30 cellular contexts compared by ENCODE assay signal in genomic region chr5:136115183-136115865, GRCh38.
"Had no signal": no experiment of that assay in that cellular context is flagged by ENCODE, and none has a peak within 500 bp of the region (broad histone marks: within the 10 kb centered on the region; RNA-seq: fewer than 3 reads in every experiment).

No MANE protein-coding gene starts in this region.

- H3K4me3 ChIP-seq: ascending aorta, gastrocnemius medialis, neural progenitor cell, psoas muscle, smooth muscle cell, testis, transverse colon had no signal

- H3K27me3 ChIP-seq: ascending aorta, gastrocnemius medialis, neural progenitor cell, testis, transverse colon had no signal

- ATAC-seq: activated CD8-positive, alpha-beta memory T cell treated with anti-CD3 and anti-CD28 coated beads, Interleukin-2, amount 10 ng/mL, durations not matched to agents 7 days and 5 days; gastrocnemius medialis; left cardiac atrium; naive thymus-derived CD4-positive, alpha-beta T cell; psoas muscle; SK-N-SH treated with all-trans-retinoic acid at 6 μM for 48 hours; stimulated activated naive B cell treated with anti-CD40 and anti-IgM and Interleukin-4, amounts not matched to agents 10 μg/mL and 1 μg/mL and 100 μg/mL, for 72 hours; T-helper 17 cell had no signal

- H3K4me1 ChIP-seq: ascending aorta, gastrocnemius medialis, neural progenitor cell, parathyroid adenoma, psoas muscle, testis, transverse colon had no signal

- H3K36me3 ChIP-seq: ascending aorta, brain microvascular endothelial cell, gastrocnemius medialis, neural progenitor cell, transverse colon, WERI-Rb-1 had no signal

- FAIRE-seq: endothelial cell of umbilical vein, islet of Langerhans had no signal

- H3K9me3 ChIP-seq: ascending aorta, gastrocnemius medialis, psoas muscle, testis, transverse colon had no signal

- H3K9ac ChIP-seq: neural progenitor cell, parathyroid adenoma had no signal

- H3K9me3 Mint-ChIP-seq: activated CD4-positive, alpha-beta memory T cell treated with anti-CD3 and anti-CD28 coated beads, Interleukin-2, amount 10 ng/mL, durations not matched to agents 7 days and 5 days; activated CD4-positive, alpha-beta T cell treated with anti-CD3 and anti-CD28 coated beads, Interleukin-2, amount 10 ng/mL, durations not matched to agents 7 days and 5 days; memory B cell; stimulated activated naive B cell treated with anti-CD40 and anti-IgM and Interleukin-4, amounts not matched to agents 10 μg/mL and 1 μg/mL and 100 μg/mL, for 72 hours had no signal

- H3K4me1 Mint-ChIP-seq: activated CD4-positive, alpha-beta memory T cell treated with anti-CD3 and anti-CD28 coated beads, Interleukin-2, amount 10 ng/mL, durations not matched to agents 7 days and 5 days; activated CD4-positive, alpha-beta T cell treated with anti-CD3 and anti-CD28 coated beads, Interleukin-2, amount 10 ng/mL, durations not matched to agents 7 days and 5 days; activated CD8-positive, alpha-beta memory T cell treated with anti-CD3 and anti-CD28 coated beads, Interleukin-2, amount 10 ng/mL, durations not matched to agents 7 days and 5 days; memory B cell; stimulated activated naive B cell treated with anti-CD40 and anti-IgM and Interleukin-4, amounts not matched to agents 10 μg/mL and 1 μg/mL and 100 μg/mL, for 72 hours had no signal

- DNase-seq: activated CD4-positive, alpha-beta memory T cell treated with anti-CD3 and anti-CD28 coated beads, Interleukin-2, amount 10 ng/mL, durations not matched to agents 7 days and 5 days; activated CD4-positive, alpha-beta T cell treated with anti-CD3 and anti-CD28 coated beads, Interleukin-2, amount 10 ng/mL, durations not matched to agents 7 days and 5 days; activated CD8-positive, alpha-beta memory T cell treated with anti-CD3 and anti-CD28 coated beads, Interleukin-2, amount 10 ng/mL, durations not matched to agents 7 days and 5 days; brain microvascular endothelial cell; central memory CD4-positive, alpha-beta T cell; gastrocnemius medialis; glutamatergic neuron; left cardiac atrium; midbrain; naive thymus-derived CD4-positive, alpha-beta T cell; occipital lobe; psoas muscle; stimulated activated CD4-positive, alpha-beta T cell treated with anti-CD3 and anti-CD28 coated beads, Interleukin-1b, Interleukin-23, amount 100 ng/mL, for 48 hours; stimulated activated CD4-positive, alpha-beta T cell treated with anti-CD3 and anti-CD28 coated beads, Interleukin-4, amount 100 ng/mL, for 4 hours; stimulated activated CD8-positive, alpha-beta memory T cell treated with anti-CD3 and anti-CD28 coated beads, Interleukin-4, amount 100 ng/mL, for 48 hours; stimulated activated naive B cell treated with anti-CD40 and anti-IgM and Interleukin-4, amounts not matched to agents 10 μg/mL and 1 μg/mL and 100 μg/mL, for 72 hours; T-helper 17 cell; T1000; testis; transverse colon; WERI-Rb-1 had no signal

- H3K4me3 Mint-ChIP-seq: activated CD4-positive, alpha-beta memory T cell treated with anti-CD3 and anti-CD28 coated beads, Interleukin-2, amount 10 ng/mL, durations not matched to agents 7 days and 5 days; activated CD4-positive, alpha-beta T cell treated with anti-CD3 and anti-CD28 coated beads, Interleukin-2, amount 10 ng/mL, durations not matched to agents 7 days and 5 days; activated CD8-positive, alpha-beta memory T cell treated with anti-CD3 and anti-CD28 coated beads, Interleukin-2, amount 10 ng/mL, durations not matched to agents 7 days and 5 days; activated naive CD8-positive, alpha-beta T cell; memory B cell; naive thymus-derived CD4-positive, alpha-beta T cell; neural progenitor cell; stimulated activated naive B cell treated with anti-CD40 and anti-IgM and Interleukin-4, amounts not matched to agents 10 μg/mL and 1 μg/mL and 100 μg/mL, for 72 hours; T-helper 17 cell had no signal

- H3K27ac ChIP-seq: ascending aorta, brain microvascular endothelial cell, gastrocnemius medialis, neural progenitor cell, parathyroid adenoma, psoas muscle, testis, transverse colon, WERI-Rb-1 had no signal

- H3K27ac Mint-ChIP-seq: activated CD4-positive, alpha-beta memory T cell treated with anti-CD3 and anti-CD28 coated beads, Interleukin-2, amount 10 ng/mL, durations not matched to agents 7 days and 5 days; activated CD4-positive, alpha-beta T cell treated with anti-CD3 and anti-CD28 coated beads, Interleukin-2, amount 10 ng/mL, durations not matched to agents 7 days and 5 days; activated CD8-positive, alpha-beta memory T cell treated with anti-CD3 and anti-CD28 coated beads, Interleukin-2, amount 10 ng/mL, durations not matched to agents 7 days and 5 days; activated naive CD8-positive, alpha-beta T cell; memory B cell; naive thymus-derived CD4-positive, alpha-beta T cell; neural progenitor cell; stimulated activated naive B cell treated with anti-CD40 and anti-IgM and Interleukin-4, amounts not matched to agents 10 μg/mL and 1 μg/mL and 100 μg/mL, for 72 hours; T-helper 17 cell had no signal

- H3K36me3 Mint-ChIP-seq: activated CD8-positive, alpha-beta memory T cell treated with anti-CD3 and anti-CD28 coated beads, Interleukin-2, amount 10 ng/mL, durations not matched to agents 7 days and 5 days; activated naive CD8-positive, alpha-beta T cell; memory B cell; naive thymus-derived CD4-positive, alpha-beta T cell; neural progenitor cell; stimulated activated naive B cell treated with anti-CD40 and anti-IgM and Interleukin-4, amounts not matched to agents 10 μg/mL and 1 μg/mL and 100 μg/mL, for 72 hours had no signal
